In genomic region chr4:129804458-129804981, GRCh38 we compare ENCODE assay signal across 1 cellular context.
TF ChIP-seq lines count a peak whose summit lies in the region.

No MANE protein-coding gene starts in this region.

TF ChIP-seq in SK-N-SH treated with all-trans-retinoic acid at 6 μM for 48 hours, 23 proteins besides CTCF, POLR2A, EP300 and RAD21 (continued from another document):
- TF ChIP-seq ZNF8 (CRISPR knock-in tag; IDR thresholded peaks at IDR 0.05) = no peak
TF ChIP-seq in SK-N-SH treated with all-trans-retinoic acid at 6 μM for 48 hours: peak in this region for 0.
